In genomic region chr7:148906707-148907498, GRCh38 we compare ENCODE assay signal across 27 cellular contexts.
"Had no signal": no experiment of that assay in that cellular context is flagged by ENCODE, and none has a peak within 500 bp of the region (broad histone marks: within the 10 kb centered on the region; RNA-seq: fewer than 3 reads in every experiment).

No MANE protein-coding gene starts in this region.

- H3K4me1 Mint-ChIP-seq: neural crest cell had no signal

- H3K36me3 Mint-ChIP-seq: activated naive CD8-positive, alpha-beta T cell treated with anti-CD3 and anti-CD28 coated beads, Interleukin-2, amount 10 ng/mL, durations not matched to agents 7 days and 5 days; type B pancreatic cell; WTC11 had no signal

- H3K36me3 ChIP-seq: heart right ventricle, pancreas, prostate gland, uterus had no signal

- H3K27ac ChIP-seq: foreskin keratinocyte, heart right ventricle, pancreas, prostate gland, skin epidermis, uterus had no signal

- H3K27me3 ChIP-seq: pancreas, uterus had no signal

- H3K27ac Mint-ChIP-seq: activated CD4-positive, alpha-beta memory T cell treated with anti-CD3 and anti-CD28 coated beads, Interleukin-2, amount 10 ng/mL, durations not matched to agents 7 days and 5 days; activated CD4-positive, alpha-beta T cell treated with anti-CD3 and anti-CD28 coated beads, Interleukin-2, amount 10 ng/mL, durations not matched to agents 7 days and 5 days; activated naive CD8-positive, alpha-beta T cell treated with anti-CD3 and anti-CD28 coated beads, Interleukin-2, amount 10 ng/mL, durations not matched to agents 7 days and 5 days; stimulated activated naive CD8-positive, alpha-beta T cell treated with anti-CD3 and anti-CD28 coated beads, Interleukin-15, Interleukin-2, amounts not matched to agents 100 ng/mL and 50 ng/mL, for 24 hours; T-helper 17 cell; WTC11 had no signal

- H3K4me3 ChIP-seq: heart right ventricle, pancreas, prostate gland, skin epidermis, uterus had no signal

- ATAC-seq: foreskin keratinocyte; heart right ventricle; naive thymus-derived CD8-positive, alpha-beta T cell; pancreas; sciatic nerve; T-helper 17 cell; WTC11 had no signal

- H3K9me3 ChIP-seq: heart right ventricle, pancreas, prostate gland, uterus had no signal

- H3K27me3 Mint-ChIP-seq: activated naive CD8-positive, alpha-beta T cell treated with anti-CD3 and anti-CD28 coated beads, Interleukin-2, amount 10 ng/mL, durations not matched to agents 7 days and 5 days; naive thymus-derived CD8-positive, alpha-beta T cell; stimulated activated naive CD8-positive, alpha-beta T cell treated with anti-CD3 and anti-CD28 coated beads, Interleukin-15, Interleukin-2, amounts not matched to agents 100 ng/mL and 50 ng/mL, for 24 hours had no signal

- H3K4me1 ChIP-seq: foreskin keratinocyte, heart right ventricle, pancreas, prostate gland, uterus had no signal

- DNase-seq: activated CD4-positive, alpha-beta memory T cell treated with anti-CD3 and anti-CD28 coated beads, Interleukin-2, amount 10 ng/mL, durations not matched to agents 7 days and 5 days; activated CD4-positive, alpha-beta T cell treated with anti-CD3 and anti-CD28 coated beads for 1 hour; activated CD4-positive, alpha-beta T cell treated with anti-CD3 and anti-CD28 coated beads, Interleukin-2, amount 10 ng/mL, durations not matched to agents 7 days and 5 days; activated effector memory CD4-positive, alpha-beta T cell treated with Interleukin-2 at 50 U/mL for 16 hours; activated naive CD4-positive, alpha-beta T cell treated with Interleukin-2 at 50 U/mL for 16 hours; activated naive CD8-positive, alpha-beta T cell treated with anti-CD3 and anti-CD28 coated beads, Interleukin-2, amount 10 ng/mL, durations not matched to agents 7 days and 5 days; amygdala; caudate nucleus; foreskin keratinocyte; heart right ventricle; naive thymus-derived CD8-positive, alpha-beta T cell; nucleus accumbens; pancreas; retina; stimulated activated CD4-positive, alpha-beta T cell treated with anti-CD3 and anti-CD28 coated beads, Interleukin-12 subunit alpha, Interleukin-12 subunit beta, amount 100 ng/mL, for 4 hours; stimulated activated CD4-positive, alpha-beta T cell treated with anti-CD3 and anti-CD28 coated beads, Interleukin-4, amount 100 ng/mL, for 1 hour; substantia nigra; T-helper 17 cell; T1000; uterus had no signal

- H3K4me3 Mint-ChIP-seq: activated CD4-positive, alpha-beta memory T cell treated with anti-CD3 and anti-CD28 coated beads, Interleukin-2, amount 10 ng/mL, durations not matched to agents 7 days and 5 days; activated CD4-positive, alpha-beta T cell treated with anti-CD3 and anti-CD28 coated beads, Interleukin-2, amount 10 ng/mL, durations not matched to agents 7 days and 5 days; activated naive CD8-positive, alpha-beta T cell treated with anti-CD3 and anti-CD28 coated beads, Interleukin-2, amount 10 ng/mL, durations not matched to agents 7 days and 5 days; naive thymus-derived CD8-positive, alpha-beta T cell; neural crest cell; stimulated activated naive CD8-positive, alpha-beta T cell treated with anti-CD3 and anti-CD28 coated beads, Interleukin-15, Interleukin-2, amounts not matched to agents 100 ng/mL and 50 ng/mL, for 24 hours; T-helper 17 cell; type B pancreatic cell; WTC11 had no signal

- H3K9me3 Mint-ChIP-seq: activated CD4-positive, alpha-beta memory T cell treated with anti-CD3 and anti-CD28 coated beads, Interleukin-2, amount 10 ng/mL, durations not matched to agents 7 days and 5 days; activated CD4-positive, alpha-beta T cell treated with anti-CD3 and anti-CD28 coated beads, Interleukin-2, amount 10 ng/mL, durations not matched to agents 7 days and 5 days; activated naive CD8-positive, alpha-beta T cell treated with anti-CD3 and anti-CD28 coated beads, Interleukin-2, amount 10 ng/mL, durations not matched to agents 7 days and 5 days; naive thymus-derived CD8-positive, alpha-beta T cell; neural crest cell; stimulated activated naive CD8-positive, alpha-beta T cell treated with anti-CD3 and anti-CD28 coated beads, Interleukin-15, Interleukin-2, amounts not matched to agents 100 ng/mL and 50 ng/mL, for 24 hours; type B pancreatic cell; WTC11 had no signal
